Comparison of ENCODE assay signal across 9 cellular contexts in genomic region chr20:4134861-4135379, GRCh38. TPM values are rescaled to one million over a fixed set of nuclear protein-coding genes. Genes with fewer than 3 reads are reported as not detected.
DNase-seq lines count a peak whose midpoint lies in the region; ATAC-seq and TF ChIP-seq lines count a peak whose summit lies in the region.
"Had no signal": no experiment of that assay in that cellular context is flagged by ENCODE, and none has a peak within 500 bp of the region (broad histone marks: within the 10 kb centered on the region; RNA-seq: fewer than 3 reads in every experiment).

No MANE protein-coding gene starts in this region.

- ATAC-seq in foreskin keratinocyte, result no peak
- no peak for ATAC-seq in omental fat pad (ENCODE audit: low FRiP score)

- TF ChIP-seq POLR2A in stomach (IDR thresholded peaks at IDR 0.05), result no peak

- H3K4me3 ChIP-seq in right atrium auricular region (no peak overlapping the region), stomach (no peak overlapping the region)

- no peak for TF ChIP-seq CTCF in right atrium auricular region (IDR thresholded peaks at IDR 0.05)
- TF ChIP-seq CTCF in foreskin keratinocyte (conservative IDR thresholded peaks at IDR 0.05), result no peak
- no peak for TF ChIP-seq CTCF in stomach (IDR thresholded peaks at IDR 0.05)
- no peak for TF ChIP-seq CTCF in omental fat pad (IDR thresholded peaks at IDR 0.05)

- intact Hi-C loops in cardiac septum (cut with DNase I), result no loop called here
- intact Hi-C loops in stomach (cut with DNase I; ENCODE audit: low total_unique reads), result no loop called here

- H3K27ac ChIP-seq in right atrium auricular region, result no peak overlapping the region
- peak overlapping the region; percentile 71 for H3K27ac ChIP-seq in foreskin keratinocyte
- peak overlapping the region in 3 of 5 donors; percentile 40 to 72 (median 67) for H3K27ac ChIP-seq in stomach

- no peak for TF ChIP-seq EP300 in stomach (IDR thresholded peaks at IDR 0.05)

- 36 to 64% (median 53%) methylated on average over 15 of the region's 15 CpGs for WGBS in stomach, 5 donors

- H3K4me1 ChIP-seq in right atrium auricular region (no peaks in the 10 kb centered on the region), foreskin keratinocyte (peaks cover 23% of the 10 kb centered on the region), stomach (peaks cover 0 to 21% (median 10%) of the 10 kb centered on the region in 4 donors)
- H3K4me1 ChIP-seq: BE2C had no signal

- H3K27me3 ChIP-seq in right atrium auricular region (no peaks in the 10 kb centered on the region), foreskin keratinocyte (no peaks in the 10 kb centered on the region), stomach (no peaks in the 10 kb centered on the region)
- H3K27me3 ChIP-seq: BE2C had no signal

- H3K9me3 ChIP-seq in right atrium auricular region, result no peaks in the 10 kb centered on the region
- no peaks in the 10 kb centered on the region for H3K9me3 ChIP-seq in stomach
- H3K9me3 ChIP-seq: BE2C had no signal

- no peaks in the 10 kb centered on the region for H3K36me3 ChIP-seq in right atrium auricular region
- H3K36me3 ChIP-seq in stomach, result no peaks in the 10 kb centered on the region
- H3K36me3 ChIP-seq: BE2C had no signal

- DNase-seq in cardiac septum (ENCODE audit: low spot score) (peak; percentile 71), right atrium auricular region (ENCODE audit: low spot score) (no peak), RPMI8226 (peak; percentile 85), foreskin keratinocyte (no peak), stomach (peak; percentile 45), NCI-H446 treated with DMSO at 0.1 percent for 48 hours (lab: John Stamatoyannopoulos, UW) (no peak), omental fat pad (ENCODE audit: low spot score) (no peak)
- DNase-seq in stimulated activated CD4-positive, alpha-beta T cell treated with anti-CD3 and anti-CD28 coated beads, Interleukin-2, amount 100 ng/mL, for 24 hours, result no peak
- DNase-seq: BE2C had no signal

RNA-seq across cellular contexts. Expression of gene SMOX, which starts 13.7 kb away (rescaled TPM):
- total RNA-seq in cardiac septum, result 2.7 TPM
- total RNA-seq in right atrium auricular region, result 1 to 10 TPM; 5.2 to 6.6 TPM
- total RNA-seq in foreskin keratinocyte, result 4.8 and 8.3 TPM in 2 replicates
- polyA plus RNA-seq in foreskin keratinocyte, result 5.4 and 7.7 TPM in 2 replicates
- 10 to 100 TPM in 1 of 5 donors, 1 to 10 TPM in 3, not detected in 1; 3.1 to 50.4 (median 6.1) TPM for total RNA-seq in stomach
- polyA plus RNA-seq in stomach, result 10 to 100 TPM; 15.4 to 39.2 (median 30.2) TPM
- total RNA-seq in omental fat pad, result 10 to 100 TPM in 2 of 4 donors, 1 to 10 TPM in 2; 5.0 to 81.2 (median 37.8) TPM

Comparison
In these comparisons a context has a peak if more than half of its experiments do, and no peak if none do; other contexts are left out.
1. DNase-seq: peak in cardiac septum (single experiment), RPMI8226 (single experiment) and stomach (single experiment); none in right atrium auricular region (single experiment), foreskin keratinocyte (0 of 2), NCI-H446 treated with DMSO at 0.1 percent for 48 hours (single experiment), stimulated activated CD4-positive, alpha-beta T cell treated with anti-CD3 and anti-CD28 coated beads, Interleukin-2, amount 100 ng/mL, for 24 hours (0 of 2) and omental fat pad (single experiment).
2. H3K27ac ChIP-seq: peak in foreskin keratinocyte (single experiment) and stomach (3 of 5); none in right atrium auricular region (0 of 2).